Comparison of ENCODE assay signal across 8 cellular contexts in the genomic region with DNA sequence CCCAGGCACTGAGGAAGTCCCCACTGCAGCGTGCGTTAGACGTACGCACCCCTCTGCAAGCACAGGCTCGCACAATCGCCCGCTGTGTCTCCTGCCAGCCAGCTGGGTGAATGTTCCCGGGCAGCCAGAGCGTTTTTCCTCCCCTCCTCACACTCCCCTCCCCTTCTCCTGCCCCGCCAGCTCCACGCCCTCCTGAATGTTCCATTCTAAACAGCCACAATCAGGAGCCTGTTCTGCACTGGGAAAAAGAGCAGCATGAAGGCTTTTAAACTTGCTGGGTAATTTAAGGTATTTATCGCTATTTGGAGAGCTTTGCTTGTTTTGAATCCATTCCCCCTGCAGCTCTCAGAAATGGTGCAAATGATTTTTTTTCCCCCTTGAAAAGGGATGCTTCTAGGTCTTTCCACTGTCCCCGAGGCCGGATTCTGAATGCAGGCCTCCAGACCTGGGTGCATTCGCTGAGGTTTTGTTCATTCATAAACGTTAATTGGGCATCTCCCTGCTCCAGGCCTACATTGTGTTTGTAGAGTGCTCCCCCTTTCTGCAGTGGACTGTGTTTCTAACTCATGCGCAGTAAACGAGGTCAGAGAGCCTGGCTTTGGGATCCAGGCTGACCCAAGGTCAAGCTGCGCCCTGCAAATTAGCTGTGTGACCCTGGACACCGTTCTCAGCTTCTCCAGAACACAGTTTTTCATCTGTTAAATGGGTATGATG.
DNase-seq lines count a peak whose midpoint lies in the region; ATAC-seq and TF ChIP-seq lines count a peak whose summit lies in the region.

No MANE protein-coding gene starts in this region.

- peaks cover 29% of the 10 kb centered on the region for H3K4me1 Mint-ChIP-seq in GM23338

- TF ChIP-seq POLR2A in esophagus squamous epithelium (IDR thresholded peaks at IDR 0.05) = no peak

- H3K79me2 ChIP-seq in GM23338 (replicated peaks; ENCODE audit: insufficient read depth) (no peaks in the 10 kb centered on the region), OCI-LY7 (ENCODE audit: insufficient read depth, low read depth, low read length) (no peaks in the 10 kb centered on the region)

- peak; percentile 40 for DNase-seq in GM23338 (ENCODE audit: low spot score)
- DNase-seq in OCI-LY7 (ENCODE audit: low spot score) = no peak
- no peak for DNase-seq in esophagus squamous epithelium (lab: John Stamatoyannopoulos, UW)
- peak; percentile 81 for DNase-seq in occipital lobe (lab: John Stamatoyannopoulos, UW)
- DNase-seq in AG08396 (ENCODE audit: low spot score) = no peak
- no peak for DNase-seq in effector CD8-positive, alpha-beta T cell (lab: John Stamatoyannopoulos, UW)

- peak; percentile 40 to 53 for TF ChIP-seq CTCF in GM23338 (conservative IDR thresholded peaks at IDR 0.05; ENCODE audit: low read depth in 2 of 2)
- TF ChIP-seq CTCF in OCI-LY7 (conservative IDR thresholded peaks at IDR 0.05; ENCODE audit: low read length) = peak; percentile 33; the same call in 1 of the 2 replicates
- TF ChIP-seq CTCF in esophagus squamous epithelium (IDR thresholded peaks at IDR 0.05) = peak in 2 of 6 experiments; percentile 4 to 9

- CTCF ChIA-PET in OCI-LY7 (lab: Charles Lee; ENCODE audit: unreplicated experiment) = interaction anchor here (0.6 to 1.1 kb wide), 3 partner anchors 20 to 288 kb away, joined by 3 to 4 read pairs (median 3); no protein-coding TSS in a partner anchor

- ATAC-seq in GM23338 = peak; percentile 65
- ATAC-seq in GM19351 (IDR thresholded peaks at IDR 0.05; ENCODE audit: unreplicated experiment) = no peak
- no peak for ATAC-seq in GM21576 (IDR thresholded peaks at IDR 0.05; ENCODE audit: unreplicated experiment)

- 29 to 31% methylated on average over 13 to 16 of the region's 20 CpGs for WGBS in esophagus squamous epithelium, 2 donors

- H3K4me2 ChIP-seq in GM23338 (no peak overlapping the region), OCI-LY7 (ENCODE audit: low read length) (peak overlapping the region; percentile 48)

- H2AFZ ChIP-seq in GM23338 = no peak overlapping the region
- no peak overlapping the region for H2AFZ ChIP-seq in OCI-LY7 (ENCODE audit: low read length)

- intact Hi-C loops in OCI-LY7 (cut with micrococcal nuclease; ENCODE audit: unreplicated experiment) = loop anchor here (5.0 kb wide), 1 partner anchor 212 kb away; a partner anchor contains a TSS
- intact Hi-C loops in esophagus squamous epithelium (cut with DNase I) = no loop called here

- H3K27ac ChIP-seq in GM23338 (ENCODE audit: low read depth) = peak overlapping the region; percentile 10; the same call in 1 of the 2 replicates
- H3K27ac ChIP-seq in OCI-LY7 (ENCODE audit: low read depth, low read length, poor library complexity, severe bottlenecking) = no peak overlapping the region
- H3K27ac ChIP-seq in esophagus squamous epithelium = peak overlapping the region; percentile 27 to 86 (median 65)

- H3K9me3 Mint-ChIP-seq in GM23338 = no peaks in the 10 kb centered on the region

- POLR2A ChIA-PET in OCI-LY7 (lab: Charles Lee) = interaction anchor here (0.6 to 0.9 kb wide), 2 partner anchors 129 to 270 kb away, joined by 3 read pairs; no protein-coding TSS in a partner anchor

- no peaks in the 10 kb centered on the region for H3K36me3 Mint-ChIP-seq in GM23338 (ENCODE audit: low read depth)

- no peaks in the 10 kb centered on the region for H3F3A ChIP-seq in GM23338 (replicated peaks; ENCODE audit: low read depth)

- H3K9me3 ChIP-seq in OCI-LY7 (ENCODE audit: low read length) (no peaks in the 10 kb centered on the region), esophagus squamous epithelium (no peaks in the 10 kb centered on the region)

- H3K9me2 ChIP-seq in GM23338 (ENCODE audit: insufficient read depth) (no peaks in the 10 kb centered on the region), OCI-LY7 (ENCODE audit: insufficient read depth, low read length) (no peaks in the 10 kb centered on the region)

- no peak overlapping the region for H3K4me3 Mint-ChIP-seq in GM23338

- peaks cover 12% of the 10 kb centered on the region for H3K4me1 ChIP-seq in GM23338 (ENCODE audit: insufficient read depth)
- H3K4me1 ChIP-seq in OCI-LY7 (ENCODE audit: insufficient read depth, low read length, poor library complexity, severe bottlenecking) = peaks cover 34% of the 10 kb centered on the region
- H3K4me1 ChIP-seq in esophagus squamous epithelium = peaks cover 25 to 73% (median 52%) of the 10 kb centered on the region in 3 donors

- H3K27me3 ChIP-seq in GM23338 (ENCODE audit: insufficient read depth) = no peaks in the 10 kb centered on the region
- H3K27me3 ChIP-seq in esophagus squamous epithelium = no peaks in the 10 kb centered on the region

- no peak overlapping the region for H3K4me3 ChIP-seq in GM23338
- H3K4me3 ChIP-seq in OCI-LY7 (ENCODE audit: low read depth, low read length, poor library complexity, severe bottlenecking) = no peak overlapping the region
- no peak overlapping the region for H3K4me3 ChIP-seq in esophagus squamous epithelium

- H3K27ac Mint-ChIP-seq in GM23338 = no peak overlapping the region

- H3K27me3 Mint-ChIP-seq in GM23338 (ENCODE audit: insufficient read depth, low read depth, poor library complexity) = peaks cover 2% of the 10 kb centered on the region

- no TSS peak for BruUV-seq in OCI-LY7 (replicated peaks; lab: Mats Ljungman, UMichigan)

- H3K36me3 ChIP-seq in GM23338 (ENCODE audit: insufficient read depth) (no peaks in the 10 kb centered on the region), OCI-LY7 (ENCODE audit: insufficient read depth, low read length) (no peaks in the 10 kb centered on the region), esophagus squamous epithelium (no peaks in the 10 kb centered on the region)

- H4K20me1 ChIP-seq in GM23338 (replicated peaks; ENCODE audit: insufficient read depth) (peaks cover 4% of the 10 kb centered on the region; the same call in 1 of the 2 replicates), OCI-LY7 (ENCODE audit: insufficient read depth, low read length) (no peaks in the 10 kb centered on the region)

TF ChIP-seq in GM23338, 12 proteins besides CTCF, POLR2A, EP300 and RAD21:
- no peak for TF ChIP-seq POLR2AphosphoS5 (IDR thresholded peaks at IDR 0.05; ENCODE audit: low read depth)
- no peak for TF ChIP-seq NANOG (IDR thresholded peaks at IDR 0.05; ENCODE audit: borderline replicate concordance)
- no peak for TF ChIP-seq JUNB (IDR thresholded peaks at IDR 0.05; ENCODE audit: unreplicated experiment)
- TF ChIP-seq EZH2phosphoT487 (IDR thresholded peaks at IDR 0.05; ENCODE audit: unreplicated experiment) = no peak
- TF ChIP-seq ZNF331 (CRISPR knock-in tag; IDR thresholded peaks at IDR 0.05; ENCODE audit: low read depth) = no peak
- no peak for TF ChIP-seq EZH2 (IDR thresholded peaks at IDR 0.05; ENCODE audit: low read depth, unreplicated experiment)
- TF ChIP-seq CREB1 (CRISPR knock-in tag; IDR thresholded peaks at IDR 0.05; ENCODE audit: low read depth) = no peak
- TF ChIP-seq ZNF114 (CRISPR knock-in tag; IDR thresholded peaks at IDR 0.05) = no peak
- TF ChIP-seq, protein P1, sequence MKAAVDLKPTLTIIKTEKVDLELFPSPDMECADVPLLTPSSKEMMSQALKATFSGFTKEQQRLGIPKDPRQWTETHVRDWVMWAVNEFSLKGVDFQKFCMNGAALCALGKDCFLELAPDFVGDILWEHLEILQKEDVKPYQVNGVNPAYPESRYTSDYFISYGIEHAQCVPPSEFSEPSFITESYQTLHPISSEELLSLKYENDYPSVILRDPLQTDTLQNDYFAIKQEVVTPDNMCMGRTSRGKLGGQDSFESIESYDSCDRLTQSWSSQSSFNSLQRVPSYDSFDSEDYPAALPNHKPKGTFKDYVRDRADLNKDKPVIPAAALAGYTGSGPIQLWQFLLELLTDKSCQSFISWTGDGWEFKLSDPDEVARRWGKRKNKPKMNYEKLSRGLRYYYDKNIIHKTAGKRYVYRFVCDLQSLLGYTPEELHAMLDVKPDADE (IDR thresholded peaks at IDR 0.05) = no peak
- TF ChIP-seq, protein P2, sequence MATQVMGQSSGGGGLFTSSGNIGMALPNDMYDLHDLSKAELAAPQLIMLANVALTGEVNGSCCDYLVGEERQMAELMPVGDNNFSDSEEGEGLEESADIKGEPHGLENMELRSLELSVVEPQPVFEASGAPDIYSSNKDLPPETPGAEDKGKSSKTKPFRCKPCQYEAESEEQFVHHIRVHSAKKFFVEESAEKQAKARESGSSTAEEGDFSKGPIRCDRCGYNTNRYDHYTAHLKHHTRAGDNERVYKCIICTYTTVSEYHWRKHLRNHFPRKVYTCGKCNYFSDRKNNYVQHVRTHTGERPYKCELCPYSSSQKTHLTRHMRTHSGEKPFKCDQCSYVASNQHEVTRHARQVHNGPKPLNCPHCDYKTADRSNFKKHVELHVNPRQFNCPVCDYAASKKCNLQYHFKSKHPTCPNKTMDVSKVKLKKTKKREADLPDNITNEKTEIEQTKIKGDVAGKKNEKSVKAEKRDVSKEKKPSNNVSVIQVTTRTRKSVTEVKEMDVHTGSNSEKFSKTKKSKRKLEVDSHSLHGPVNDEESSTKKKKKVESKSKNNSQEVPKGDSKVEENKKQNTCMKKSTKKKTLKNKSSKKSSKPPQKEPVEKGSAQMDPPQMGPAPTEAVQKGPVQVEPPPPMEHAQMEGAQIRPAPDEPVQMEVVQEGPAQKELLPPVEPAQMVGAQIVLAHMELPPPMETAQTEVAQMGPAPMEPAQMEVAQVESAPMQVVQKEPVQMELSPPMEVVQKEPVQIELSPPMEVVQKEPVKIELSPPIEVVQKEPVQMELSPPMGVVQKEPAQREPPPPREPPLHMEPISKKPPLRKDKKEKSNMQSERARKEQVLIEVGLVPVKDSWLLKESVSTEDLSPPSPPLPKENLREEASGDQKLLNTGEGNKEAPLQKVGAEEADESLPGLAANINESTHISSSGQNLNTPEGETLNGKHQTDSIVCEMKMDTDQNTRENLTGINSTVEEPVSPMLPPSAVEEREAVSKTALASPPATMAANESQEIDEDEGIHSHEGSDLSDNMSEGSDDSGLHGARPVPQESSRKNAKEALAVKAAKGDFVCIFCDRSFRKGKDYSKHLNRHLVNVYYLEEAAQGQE (IDR thresholded peaks at IDR 0.05; ENCODE audit: unreplicated experiment) = no peak

Comparison
In these comparisons a context has a peak if more than half of its experiments do, and no peak if none do; other contexts are left out.
1. DNase-seq: peak in GM23338 (single experiment) and occipital lobe (single experiment); none in OCI-LY7 (single experiment), esophagus squamous epithelium (single experiment), AG08396 (single experiment) and effector CD8-positive, alpha-beta T cell (single experiment).